Comparison of ENCODE assay signal across 1 cellular context in the genomic region with DNA sequence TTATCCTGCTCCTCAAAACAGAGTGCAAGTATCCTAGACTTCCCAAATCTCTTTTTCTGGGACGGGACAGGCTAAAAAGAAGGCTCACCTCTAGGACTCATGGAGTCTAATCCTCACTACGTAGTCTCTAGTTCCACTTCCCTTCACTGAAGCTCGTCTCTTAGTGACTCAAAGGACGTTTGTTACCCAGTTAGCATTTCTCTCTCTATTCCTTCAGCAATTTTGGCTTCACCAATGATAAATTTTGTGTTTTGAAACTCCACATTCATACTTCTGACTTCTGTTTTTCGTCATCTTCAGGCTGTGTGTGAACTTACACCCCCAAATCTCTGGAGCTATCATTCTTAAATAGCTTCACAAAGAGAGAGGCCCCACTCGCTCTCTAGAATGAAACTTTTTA.
TF ChIP-seq lines count a peak whose summit lies in the region.

No MANE protein-coding gene starts in this region.

TF ChIP-seq in GM23338, 12 proteins besides CTCF, POLR2A, EP300 and RAD21 (continued from another document):
- TF ChIP-seq, protein P1, sequence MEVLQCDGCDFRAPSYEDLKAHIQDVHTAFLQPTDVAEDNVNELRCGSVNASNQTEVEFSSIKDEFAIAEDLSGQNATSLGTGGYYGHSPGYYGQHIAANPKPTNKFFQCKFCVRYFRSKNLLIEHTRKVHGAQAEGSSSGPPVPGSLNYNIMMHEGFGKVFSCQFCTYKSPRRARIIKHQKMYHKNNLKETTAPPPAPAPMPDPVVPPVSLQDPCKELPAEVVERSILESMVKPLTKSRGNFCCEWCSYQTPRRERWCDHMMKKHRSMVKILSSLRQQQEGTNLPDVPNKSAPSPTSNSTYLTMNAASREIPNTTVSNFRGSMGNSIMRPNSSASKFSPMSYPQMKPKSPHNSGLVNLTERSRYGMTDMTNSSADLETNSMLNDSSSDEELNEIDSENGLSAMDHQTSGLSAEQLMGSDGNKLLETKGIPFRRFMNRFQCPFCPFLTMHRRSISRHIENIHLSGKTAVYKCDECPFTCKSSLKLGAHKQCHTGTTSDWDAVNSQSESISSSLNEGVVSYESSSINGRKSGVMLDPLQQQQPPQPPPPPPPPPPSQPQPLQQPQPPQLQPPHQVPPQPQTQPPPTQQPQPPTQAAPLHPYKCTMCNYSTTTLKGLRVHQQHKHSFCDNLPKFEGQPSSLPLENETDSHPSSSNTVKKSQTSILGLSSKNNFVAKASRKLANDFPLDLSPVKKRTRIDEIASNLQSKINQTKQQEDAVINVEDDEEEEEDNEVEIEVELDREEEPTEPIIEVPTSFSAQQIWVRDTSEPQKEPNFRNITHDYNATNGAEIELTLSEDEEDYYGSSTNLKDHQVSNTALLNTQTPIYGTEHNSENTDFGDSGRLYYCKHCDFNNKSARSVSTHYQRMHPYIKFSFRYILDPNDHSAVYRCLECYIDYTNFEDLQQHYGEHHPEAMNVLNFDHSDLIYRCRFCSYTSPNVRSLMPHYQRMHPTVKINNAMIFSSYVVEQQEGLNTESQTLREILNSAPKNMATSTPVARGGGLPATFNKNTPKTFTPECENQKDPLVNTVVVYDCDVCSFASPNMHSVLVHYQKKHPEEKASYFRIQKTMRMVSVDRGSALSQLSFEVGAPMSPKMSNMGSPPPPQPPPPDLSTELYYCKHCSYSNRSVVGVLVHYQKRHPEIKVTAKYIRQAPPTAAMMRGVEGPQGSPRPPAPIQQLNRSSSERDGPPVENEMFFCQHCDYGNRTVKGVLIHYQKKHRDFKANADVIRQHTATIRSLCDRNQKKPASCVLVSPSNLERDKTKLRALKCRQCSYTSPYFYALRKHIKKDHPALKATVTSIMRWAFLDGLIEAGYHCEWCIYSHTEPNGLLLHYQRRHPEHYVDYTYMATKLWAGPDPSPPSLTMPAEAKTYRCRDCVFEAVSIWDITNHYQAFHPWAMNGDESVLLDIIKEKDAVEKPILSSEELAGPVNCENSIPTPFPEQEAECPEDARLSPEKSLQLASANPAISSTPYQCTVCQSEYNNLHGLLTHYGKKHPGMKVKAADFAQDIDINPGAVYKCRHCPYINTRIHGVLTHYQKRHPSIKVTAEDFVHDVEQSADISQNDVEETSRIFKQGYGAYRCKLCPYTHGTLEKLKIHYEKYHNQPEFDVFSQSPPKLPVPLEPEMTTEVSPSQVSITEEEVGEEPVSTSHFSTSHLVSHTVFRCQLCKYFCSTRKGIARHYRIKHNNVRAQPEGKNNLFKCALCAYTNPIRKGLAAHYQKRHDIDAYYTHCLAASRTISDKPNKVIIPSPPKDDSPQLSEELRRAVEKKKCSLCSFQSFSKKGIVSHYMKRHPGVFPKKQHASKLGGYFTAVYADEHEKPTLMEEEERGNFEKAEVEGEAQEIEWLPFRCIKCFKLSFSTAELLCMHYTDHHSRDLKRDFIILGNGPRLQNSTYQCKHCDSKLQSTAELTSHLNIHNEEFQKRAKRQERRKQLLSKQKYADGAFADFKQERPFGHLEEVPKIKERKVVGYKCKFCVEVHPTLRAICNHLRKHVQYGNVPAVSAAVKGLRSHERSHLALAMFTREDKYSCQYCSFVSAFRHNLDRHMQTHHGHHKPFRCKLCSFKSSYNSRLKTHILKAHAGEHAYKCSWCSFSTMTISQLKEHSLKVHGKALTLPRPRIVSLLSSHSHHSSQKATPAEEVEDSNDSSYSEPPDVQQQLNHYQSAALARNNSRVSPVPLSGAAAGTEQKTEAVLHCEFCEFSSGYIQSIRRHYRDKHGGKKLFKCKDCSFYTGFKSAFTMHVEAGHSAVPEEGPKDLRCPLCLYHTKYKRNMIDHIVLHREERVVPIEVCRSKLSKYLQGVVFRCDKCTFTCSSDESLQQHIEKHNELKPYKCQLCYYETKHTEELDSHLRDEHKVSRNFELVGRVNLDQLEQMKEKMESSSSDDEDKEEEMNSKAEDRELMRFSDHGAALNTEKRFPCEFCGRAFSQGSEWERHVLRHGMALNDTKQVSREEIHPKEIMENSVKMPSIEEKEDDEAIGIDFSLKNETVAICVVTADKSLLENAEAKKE (CRISPR knock-in tag; IDR thresholded peaks at IDR 0.05) = no peak
- no peak for TF ChIP-seq ZNF114 (CRISPR knock-in tag; IDR thresholded peaks at IDR 0.05)
- no peak for TF ChIP-seq ZNF331 (CRISPR knock-in tag; IDR thresholded peaks at IDR 0.05; ENCODE audit: low read depth)
